Comparison of ENCODE assay signal across 9 cellular contexts in genomic region chr2:145265244-145265643, GRCh38.
"Had no signal": no experiment of that assay in that cellular context is flagged by ENCODE, and none has a peak within 500 bp of the region (broad histone marks: within the 10 kb centered on the region; RNA-seq: fewer than 3 reads in every experiment).

No MANE protein-coding gene starts in this region.

- ATAC-seq: GM23338 had no signal

- FAIRE-seq: H1, H54, HTR-8/SVneo had no signal

- H3K27ac Mint-ChIP-seq: GM23338, H9, HFFc6, IgD-negative memory B cell had no signal

- H3K4me1 Mint-ChIP-seq: GM23338, H9, IgD-negative memory B cell had no signal

- H3K9me3 Mint-ChIP-seq: GM23338, H9, HFFc6 had no signal

- H2AFZ ChIP-seq: GM23338 had no signal

- H3K4me3 Mint-ChIP-seq: GM23338, H9, HFFc6, IgD-negative memory B cell had no signal

- H3K4me3 ChIP-seq: GM23338 had no signal

- H3K4me2 ChIP-seq: GM23338 had no signal

- DNase-seq: H9, HCEC 1CT, HFFc6, KG1 had no signal
